8 cellular contexts compared by ENCODE assay signal in genomic region chr4:139455187-139455586, GRCh38. TPM values are rescaled to one million over a fixed set of nuclear protein-coding genes. Genes with fewer than 3 reads are reported as not detected.
A peak's percentile ranks its signal among the peaks of the same experiment; 100 is the strongest.
DNase-seq lines count a peak whose midpoint lies in the region; ATAC-seq, FAIRE-seq and TF ChIP-seq lines count a peak whose summit lies in the region.

No MANE protein-coding gene starts in this region.

- DNase-seq in Panc1 (ENCODE audit: low read depth, low spot score) (no peak), fibroblast of mammary gland (ENCODE audit: low read depth) (no peak), retinal pigment epithelial cell (ENCODE audit: low read depth) (no peak), urothelium cell line (ENCODE audit: low spot score) (no peak), NCI-H1092 (lab: John Stamatoyannopoulos, UW) (no peak), posterior vena cava (ENCODE audit: low spot score) (no peak), SHP77 (lab: John Stamatoyannopoulos, UW) (no peak)

- POLR2A ChIA-PET in Panc1 (lab: Charles Lee): no interaction called here

- BruUV-seq in Panc1 (replicated peaks; lab: Mats Ljungman, UMichigan): no TSS peak

- in situ Hi-C loops in Panc1 (cut with HindIII; ENCODE audit: low pct_unique_long_range_greater_than_20kb, low sequenced_read_pairs): no loop called here

- H3K27ac ChIP-seq in Panc1 (ENCODE audit: low read length): peak overlapping the region; percentile 81

- H3K36me3 ChIP-seq in Panc1 (ENCODE audit: control insufficient read depth, insufficient read depth, low read length): peaks cover 10% of the 10 kb centered on the region

- intact Hi-C loops in Panc1 (cut with micrococcal nuclease; ENCODE audit: unreplicated experiment): loop anchor here (10.0 kb wide), 1 partner anchor 80 kb away; no protein-coding TSS in a partner anchor
- intact Hi-C loops in posterior vena cava (cut with DNase I): no loop called here

- H3K4me1 ChIP-seq in Panc1 (ENCODE audit: control insufficient read depth, insufficient read depth, low read length): peaks cover 19% of the 10 kb centered on the region

- H3K9me3 ChIP-seq in Panc1 (ENCODE audit: control insufficient read depth, insufficient read depth, low read depth, low read length): no peaks in the 10 kb centered on the region

- no peak for ATAC-seq in Panc1

- CTCF ChIA-PET in Panc1 (lab: Charles Lee): no interaction called here

- FAIRE-seq in urothelium cell line (lab: Jason Lieb, UNC): no peak

- H3K4me3 ChIP-seq in GM08714 (ENCODE audit: low read length) (peak overlapping the region; percentile 76), Panc1 (ENCODE audit: low read depth in 2 of 2, low read length in 2 of 2) (peak overlapping the region; percentile 71 to 95), fibroblast of mammary gland (ENCODE audit: control insufficient read depth, low read depth, low read length) (peak overlapping the region; percentile 82), retinal pigment epithelial cell (ENCODE audit: low read length) (peak overlapping the region; percentile 82)

- no peaks in the 10 kb centered on the region for H3K27me3 ChIP-seq in Panc1 (ENCODE audit: control insufficient read depth, insufficient read depth, low read length)

- TF ChIP-seq CTCF in Panc1 (IDR thresholded peaks at IDR 0.05) (no peak), fibroblast of mammary gland (conservative IDR thresholded peaks at IDR 0.05; ENCODE audit: control insufficient read depth, insufficient read depth, low read depth, low read length) (no peak), retinal pigment epithelial cell (conservative IDR thresholded peaks at IDR 0.05; ENCODE audit: low read depth, low read length) (no peak)

RNA-seq across cellular contexts. Expression of gene RAB33B, which starts 1.3 kb away (rescaled TPM):
- total RNA-seq in Panc1 (2021; ENCODE audit: unreplicated experiment) (4.5 TPM), posterior vena cava (10 to 100 TPM; 14.7 to 17.0 TPM)
- 3.9 TPM for polyA plus RNA-seq in Panc1 (2012; ENCODE audit: insufficient read length)
